8 cellular contexts compared by ENCODE assay signal in the genomic region with DNA sequence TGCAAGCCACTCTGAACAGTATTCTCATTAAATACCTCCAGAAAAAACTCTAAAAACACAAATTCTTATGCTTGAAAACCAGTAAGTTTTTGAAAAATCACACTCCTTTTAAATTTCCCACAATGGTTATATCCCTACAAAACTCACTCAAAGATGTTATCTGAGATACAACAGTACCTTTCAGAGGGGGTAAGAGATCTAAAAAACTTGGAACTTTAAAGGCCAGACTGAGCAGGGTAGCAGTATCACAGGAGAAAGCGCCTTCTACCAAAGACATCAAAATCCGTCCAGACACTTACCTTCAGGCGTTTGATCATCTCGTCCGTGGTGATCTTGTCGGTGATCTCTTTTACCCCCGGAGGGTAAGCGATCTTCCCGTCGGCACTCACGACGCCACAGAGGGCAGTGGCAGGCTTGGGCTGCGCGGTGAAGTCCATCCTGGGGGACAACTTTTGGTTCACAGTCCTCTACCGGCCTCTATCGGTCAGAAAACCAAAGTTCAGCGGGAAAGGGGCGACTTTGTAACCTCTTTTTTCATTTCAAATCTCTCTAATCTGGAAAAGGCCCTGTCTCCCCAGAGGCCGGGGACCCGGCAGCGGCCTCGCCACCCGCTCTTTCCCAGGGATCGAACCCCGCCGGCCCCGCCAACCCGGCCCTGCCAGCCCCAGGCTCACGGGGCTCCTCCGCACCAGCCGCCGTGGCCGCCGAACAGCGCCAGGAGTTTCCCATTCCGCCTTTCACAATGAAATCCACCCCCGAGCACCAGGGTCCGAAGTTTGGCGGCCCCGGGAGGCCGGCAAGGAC. TPM values are rescaled to one million over a fixed set of nuclear protein-coding genes. Genes with fewer than 3 reads are reported as not detected.
DNase-seq lines count a peak whose midpoint lies in the region; ATAC-seq and TF ChIP-seq lines count a peak whose summit lies in the region.

No MANE protein-coding gene starts in this region.

- peaks cover 33% of the 10 kb centered on the region for H3K36me3 Mint-ChIP-seq in activated CD4-positive, alpha-beta T cell treated with anti-CD3 and anti-CD28 coated beads, Interleukin-2, amount 10 ng/mL, durations not matched to agents 24 days and 14 days (ENCODE audit: low read depth)

- H3K4me1 Mint-ChIP-seq in activated CD4-positive, alpha-beta T cell treated with anti-CD3 and anti-CD28 coated beads, Interleukin-2, amount 10 ng/mL, durations not matched to agents 24 days and 14 days: peaks cover 27% of the 10 kb centered on the region

- H3K4me3 ChIP-seq in coronary artery: peak overlapping the region; percentile 98

- no peaks in the 10 kb centered on the region for H3K27me3 ChIP-seq in layer of hippocampus (ENCODE audit: control insufficient read depth, insufficient read depth, low read length)

- H3K27ac ChIP-seq in 22Rv1 (peak overlapping the region; percentile 94), coronary artery (peak overlapping the region; percentile 90 to 97), layer of hippocampus (ENCODE audit: low read depth, low read length) (peak overlapping the region; percentile 92)

- peak; percentile 14 for DNase-seq in NCI-H510A (lab: John Stamatoyannopoulos, UW)
- peak; percentile 92 for DNase-seq in activated CD4-positive, alpha-beta T cell treated with anti-CD3 and anti-CD28 coated beads, Interleukin-2, amount 10 ng/mL, durations not matched to agents 24 days and 14 days
- DNase-seq in coronary artery (ENCODE audit: low spot score): peak; percentile 79
- DNase-seq in stimulated activated CD4-positive, alpha-beta T cell treated with anti-CD3 and anti-CD28 coated beads, Interleukin-1b, Interleukin-23, amount 100 ng/mL, for 1 hour (ENCODE audit: low read depth in 2 of 2): peak; percentile 21 to 37

- TF ChIP-seq CTCF in 22Rv1 (IDR thresholded peaks at IDR 0.05): peak; percentile 94
- peak; percentile 94 for TF ChIP-seq CTCF in coronary artery (IDR thresholded peaks at IDR 0.05)

- peak overlapping the region; percentile 85 for H3K27ac Mint-ChIP-seq in activated CD4-positive, alpha-beta T cell treated with anti-CD3 and anti-CD28 coated beads, Interleukin-2, amount 10 ng/mL, durations not matched to agents 24 days and 14 days

- no peaks in the 10 kb centered on the region for H3K9me3 Mint-ChIP-seq in activated CD4-positive, alpha-beta T cell treated with anti-CD3 and anti-CD28 coated beads, Interleukin-2, amount 10 ng/mL, durations not matched to agents 24 days and 14 days

- no peaks in the 10 kb centered on the region for H3K27me3 Mint-ChIP-seq in activated CD4-positive, alpha-beta T cell treated with anti-CD3 and anti-CD28 coated beads, Interleukin-2, amount 10 ng/mL, durations not matched to agents 24 days and 14 days

- peak; percentile 32 for ATAC-seq in GM18867 (IDR thresholded peaks at IDR 0.05; ENCODE audit: unreplicated experiment)
- peak; percentile 45 for ATAC-seq in HG03354 (IDR thresholded peaks at IDR 0.05; ENCODE audit: poor library complexity, severe bottlenecking, unreplicated experiment)

- intact Hi-C loops in activated CD4-positive, alpha-beta T cell treated with anti-CD3 and anti-CD28 coated beads, Interleukin-2, amount 10 ng/mL, durations not matched to agents 24 days and 14 days (cut with micrococcal nuclease): loop anchor here (2.0 to 5.0 kb wide), 8 partner anchors 44 to 518 kb away; partner anchors contain the start of genes LIAS, RHOH, RPL9 and SMIM14

- peak overlapping the region; percentile 95 for H3K4me3 Mint-ChIP-seq in activated CD4-positive, alpha-beta T cell treated with anti-CD3 and anti-CD28 coated beads, Interleukin-2, amount 10 ng/mL, durations not matched to agents 24 days and 14 days

RNA-seq across cellular contexts. Expression of gene PDS5A, which starts 1.4 kb away (rescaled TPM):
- 126 and 128 TPM in 2 replicates for total RNA-seq in activated CD4-positive, alpha-beta T cell treated with anti-CD3 and anti-CD28 coated beads, Interleukin-2, amount 10 ng/mL, durations not matched to agents 24 days and 14 days

Comparison
In these comparisons a context has a peak if more than half of its experiments do, and no peak if none do; other contexts are left out.
1. Peak in every context shown above with its lines: DNase-seq, ATAC-seq, H3K4me3 ChIP-seq and H3K27ac ChIP-seq.
2. DNase-seq: peak in every context shown above with its lines; median percentile 92 in activated CD4-positive, alpha-beta T cell treated with anti-CD3 and anti-CD28 coated beads, Interleukin-2, amount 10 ng/mL, durations not matched to agents 24 days and 14 days; 79 in coronary artery; 29 in stimulated activated CD4-positive, alpha-beta T cell treated with anti-CD3 and anti-CD28 coated beads, Interleukin-1b, Interleukin-23, amount 100 ng/mL, for 1 hour; 14 in NCI-H510A.